In genomic region chr11:34332524-34332923, GRCh38 we compare ENCODE assay signal across 1 cellular context.
TF ChIP-seq lines count a peak whose summit lies in the region.

No MANE protein-coding gene starts in this region.

TF ChIP-seq in HepG2, 621 proteins besides CTCF, POLR2A, EP300 and RAD21 (continued from another document and continues in another):
- no peak for TF ChIP-seq KIAA2018 (CRISPR knock-in tag; IDR thresholded peaks at IDR 0.05; ENCODE audit: borderline replicate concordance)
- TF ChIP-seq YEATS2 (CRISPR knock-in tag; IDR thresholded peaks at IDR 0.05; ENCODE audit: borderline replicate concordance), result no peak
- TF ChIP-seq BRF2 (CRISPR knock-in tag; IDR thresholded peaks at IDR 0.05), result no peak
- TF ChIP-seq ZNF354B (CRISPR knock-in tag; IDR thresholded peaks at IDR 0.05), result no peak
- peak; percentile 40; the same call in 1 of the 2 replicates for TF ChIP-seq ZNF768 (CRISPR knock-in tag; IDR thresholded peaks at IDR 0.05)
- peak; percentile 55; the same call in 1 of the 2 replicates for TF ChIP-seq SRF (IDR thresholded peaks at IDR 0.05; ENCODE audit: low read depth, low read length)
- no peak for TF ChIP-seq ZNF101 (CRISPR knock-in tag; IDR thresholded peaks at IDR 0.05; ENCODE audit: borderline replicate concordance, low read depth)
- TF ChIP-seq SALL1 (CRISPR knock-in tag; IDR thresholded peaks at IDR 0.05), result peak; percentile 74
- TF ChIP-seq ZNF292 (CRISPR knock-in tag; IDR thresholded peaks at IDR 0.05; ENCODE audit: borderline replicate concordance, low read depth), result peak; percentile 19; the same call in 1 of the 2 replicates
- TF ChIP-seq NFE2 (CRISPR knock-in tag; IDR thresholded peaks at IDR 0.05), result no peak
- no peak for TF ChIP-seq TOE1 (CRISPR knock-in tag; IDR thresholded peaks at IDR 0.05)
- no peak for TF ChIP-seq NR2C2 (CRISPR knock-in tag; IDR thresholded peaks at IDR 0.05; ENCODE audit: borderline replicate concordance)
- TF ChIP-seq SOX6 (IDR thresholded peaks at IDR 0.05), result no peak
- TF ChIP-seq SOX6 (CRISPR knock-in tag; IDR thresholded peaks at IDR 0.05), result peak; percentile 39; the same call in 1 of the 2 replicates
- peak; percentile 36; the same call in 1 of the 2 replicates for TF ChIP-seq HDAC1 (CRISPR knock-in tag; IDR thresholded peaks at IDR 0.05)
- TF ChIP-seq HDAC6 (IDR thresholded peaks at IDR 0.05; ENCODE audit: low read depth, low read length), result no peak
- TF ChIP-seq IRX3 (CRISPR knock-in tag; IDR thresholded peaks at IDR 0.05; ENCODE audit: borderline replicate concordance, low read depth), result no peak
- no peak for TF ChIP-seq ZNF646 (CRISPR knock-in tag; IDR thresholded peaks at IDR 0.05)
- TF ChIP-seq ZC3H13 (CRISPR knock-in tag; IDR thresholded peaks at IDR 0.05), result no peak
- TF ChIP-seq KMT2A (CRISPR knock-in tag; IDR thresholded peaks at IDR 0.05), result no peak
- TF ChIP-seq CSRNP1 (CRISPR knock-in tag; IDR thresholded peaks at IDR 0.05), result no peak
- 0 out of 2 replicates have a peak, but pooled peaks have one; percentile 47 for TF ChIP-seq PPARG (CRISPR knock-in tag; conservative IDR thresholded peaks at IDR 0.05)
- TF ChIP-seq PLRG1 (conservative IDR thresholded peaks at IDR 0.05), result no peak
- no peak for TF ChIP-seq ELK4 (CRISPR knock-in tag; IDR thresholded peaks at IDR 0.05; ENCODE audit: borderline replicate concordance)
- peak; percentile 67 for TF ChIP-seq ARID5B (CRISPR knock-in tag; IDR thresholded peaks at IDR 0.05)
- peak; percentile 79 for TF ChIP-seq PHF21A (CRISPR knock-in tag; IDR thresholded peaks at IDR 0.05)
- peak; percentile 76 for TF ChIP-seq PAXIP1 (CRISPR knock-in tag; conservative IDR thresholded peaks at IDR 0.05)
- TF ChIP-seq TBX3 (IDR thresholded peaks at IDR 0.05; ENCODE audit: borderline replicate concordance), result no peak
